In the genomic region with DNA sequence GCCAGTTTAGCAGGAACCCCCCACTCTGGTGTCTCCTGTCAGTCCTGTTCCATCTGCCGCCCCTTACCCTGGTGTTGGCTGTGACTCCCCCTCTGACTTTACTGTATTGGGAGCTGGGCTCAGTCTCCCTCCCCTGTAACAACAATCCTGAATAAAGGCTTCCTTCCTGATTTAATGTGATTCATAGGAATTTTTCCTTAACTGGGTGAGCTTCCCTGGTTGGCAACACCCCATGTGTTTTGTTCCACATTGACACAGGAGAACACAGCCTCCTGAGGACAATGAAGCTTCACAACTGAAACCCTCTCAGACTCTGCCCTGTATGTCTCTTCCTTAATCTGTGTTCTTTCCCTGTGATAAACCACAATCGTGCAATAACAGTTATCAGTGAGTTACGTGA, we compare ENCODE assay signal across 1 cellular context.
TF ChIP-seq lines count a peak whose summit lies in the region.

No MANE protein-coding gene starts in this region.

TF ChIP-seq in endothelial cell of umbilical vein, 7 proteins besides CTCF, POLR2A, EP300 and RAD21:
- no peak for TF ChIP-seq MYC (IDR thresholded peaks at IDR 0.05; ENCODE audit: low read depth, low read length)
